ENCODE assay signal across 1 cellular context in the genomic region with DNA sequence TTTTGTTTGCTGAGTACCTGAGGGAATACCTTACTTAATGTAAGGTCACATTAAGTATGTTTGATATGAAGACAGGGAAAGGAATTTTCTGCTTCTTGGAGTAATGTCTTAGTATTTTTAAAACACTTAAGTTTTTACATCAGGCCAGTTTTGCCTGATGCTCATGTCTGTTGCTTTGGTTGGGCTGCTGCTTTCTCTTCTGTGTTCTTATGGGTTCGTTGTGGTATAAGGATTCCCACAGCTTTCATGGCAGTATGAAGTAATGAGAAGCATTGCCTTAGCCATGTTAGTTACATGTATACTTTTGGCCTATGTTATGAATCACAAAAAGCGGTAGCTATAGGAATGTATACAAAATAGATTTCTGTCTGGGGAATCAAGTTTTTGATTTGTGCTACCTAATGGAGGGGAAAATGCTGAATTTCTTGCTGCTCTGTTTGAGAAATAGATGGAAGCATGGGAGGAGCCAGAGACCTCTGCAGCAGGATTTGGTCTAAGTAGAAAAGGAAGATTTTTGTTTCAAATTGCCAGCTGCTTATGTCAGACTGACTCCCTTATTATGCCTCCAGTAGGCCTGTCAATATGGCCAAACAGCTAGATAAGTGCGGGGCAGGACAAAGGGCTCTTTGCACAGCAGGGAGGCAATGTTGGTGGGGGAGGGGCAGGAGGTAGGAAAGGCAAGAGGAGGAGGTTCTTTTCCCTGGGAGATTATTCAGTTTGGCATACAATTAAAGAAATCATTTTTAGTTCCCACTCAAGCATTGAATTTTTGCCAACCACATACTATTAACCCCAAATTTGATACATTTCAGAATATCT.
TF ChIP-seq lines count a peak whose summit lies in the region.

No MANE protein-coding gene starts in this region.

TF ChIP-seq in K562, 482 proteins besides CTCF, POLR2A, EP300 and RAD21 (continued from another document):
- TF ChIP-seq, protein P1, sequence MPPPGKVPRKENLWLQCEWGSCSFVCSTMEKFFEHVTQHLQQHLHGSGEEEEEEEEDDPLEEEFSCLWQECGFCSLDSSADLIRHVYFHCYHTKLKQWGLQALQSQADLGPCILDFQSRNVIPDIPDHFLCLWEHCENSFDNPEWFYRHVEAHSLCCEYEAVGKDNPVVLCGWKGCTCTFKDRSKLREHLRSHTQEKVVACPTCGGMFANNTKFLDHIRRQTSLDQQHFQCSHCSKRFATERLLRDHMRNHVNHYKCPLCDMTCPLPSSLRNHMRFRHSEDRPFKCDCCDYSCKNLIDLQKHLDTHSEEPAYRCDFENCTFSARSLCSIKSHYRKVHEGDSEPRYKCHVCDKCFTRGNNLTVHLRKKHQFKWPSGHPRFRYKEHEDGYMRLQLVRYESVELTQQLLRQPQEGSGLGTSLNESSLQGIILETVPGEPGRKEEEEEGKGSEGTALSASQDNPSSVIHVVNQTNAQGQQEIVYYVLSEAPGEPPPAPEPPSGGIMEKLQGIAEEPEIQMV (tag; conservative IDR thresholded peaks at IDR 0.05; ENCODE audit: low read depth), result no peak
- TF ChIP-seq JUND (IDR thresholded peaks at IDR 0.05; ENCODE audit: borderline replicate concordance, low read depth, low read length), result peak; percentile 63; the same call in 1 of the 2 replicates
- TF ChIP-seq JUND (tag; IDR thresholded peaks at IDR 0.05; ENCODE audit: borderline replicate concordance, low read depth, low read length), result no peak; the same call in 2 of the 3 replicates
- TF ChIP-seq ZC3H8 (IDR thresholded peaks at IDR 0.05), result no peak
